8 cellular contexts compared by ENCODE assay signal in the genomic region with DNA sequence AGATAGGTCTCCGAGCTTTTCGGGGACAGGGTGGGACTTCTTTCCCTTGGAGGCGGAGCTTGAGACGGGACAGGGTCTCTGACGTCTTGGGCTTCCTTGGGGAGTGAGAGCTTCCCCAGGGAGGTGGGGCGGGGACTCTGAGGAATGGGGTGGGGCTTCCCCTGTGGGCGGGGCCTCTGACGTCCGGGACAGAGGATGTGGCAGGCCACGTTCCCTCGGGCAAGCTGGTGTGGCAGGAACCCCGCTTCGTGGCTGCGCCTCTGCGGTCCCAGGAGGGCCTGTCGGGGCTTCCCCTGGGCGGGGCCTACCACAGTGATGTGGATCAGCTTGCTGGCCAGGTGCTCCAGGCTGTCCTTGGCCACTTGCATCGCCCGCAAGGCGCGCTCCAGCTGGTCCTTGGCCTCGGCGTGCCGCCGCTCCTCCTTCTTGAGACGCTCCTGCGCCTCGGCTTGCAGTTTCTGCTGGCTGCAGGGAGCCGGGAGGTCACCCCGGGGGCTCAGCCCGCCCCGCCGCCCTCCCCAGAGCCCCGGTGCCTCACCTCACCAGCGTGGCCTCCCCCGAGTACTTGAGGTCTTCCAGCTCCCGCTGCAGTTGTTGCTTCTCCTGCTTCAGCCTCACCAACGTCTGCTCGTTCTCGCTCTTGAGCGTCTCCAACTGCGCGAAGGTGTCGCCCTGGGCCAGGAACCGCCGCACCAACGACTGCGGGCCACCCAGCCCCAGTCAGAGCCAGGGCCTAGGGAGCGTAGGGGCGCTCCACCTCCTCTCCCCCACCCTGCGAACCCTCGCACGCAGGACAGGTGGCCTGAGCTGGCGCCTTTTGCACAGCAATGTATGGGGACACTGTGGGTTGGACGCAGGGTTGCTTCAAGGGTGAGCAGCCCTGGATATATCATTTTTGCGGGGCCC. TPM values are rescaled to one million over a fixed set of nuclear protein-coding genes. Genes with fewer than 3 reads are reported as not detected.
DNase-seq lines count a peak whose midpoint lies in the region; ATAC-seq, FAIRE-seq and TF ChIP-seq lines count a peak whose summit lies in the region.

No MANE protein-coding gene starts in this region.

- H3K9me3 Mint-ChIP-seq in WTC11 = no peaks in the 10 kb centered on the region

- H3K4me1 Mint-ChIP-seq in WTC11 = peaks cover 15% of the 10 kb centered on the region

- no peaks in the 10 kb centered on the region for H3K36me3 Mint-ChIP-seq in WTC11

- peaks cover 29% of the 10 kb centered on the region for H3K27me3 Mint-ChIP-seq in WTC11 (ENCODE audit: low read depth)

- DNase-seq in GM12892 (ENCODE audit: insufficient read length) (peak; percentile 87), WTC11 (ENCODE audit: low spot score) (peak; percentile 99), left kidney (ENCODE audit: low read depth, low spot score) (peak; percentile 67), amniotic stem cell (lab: John Stamatoyannopoulos, UW) (no peak)
- peak; percentile 64 for DNase-seq in central memory CD4-positive, alpha-beta T cell
- peak; percentile 58 to 62 for DNase-seq in stimulated activated CD4-positive, alpha-beta T cell treated with anti-CD3 and anti-CD28 coated beads, Interleukin-4, amount 100 ng/mL, for 48 hours (ENCODE audit: low read depth in 2 of 2)

- H3K4me3 Mint-ChIP-seq in WTC11 = peak overlapping the region; percentile 87

- no peak for TF ChIP-seq CTCF in WTC11 (IDR thresholded peaks at IDR 0.05)

- ATAC-seq in HG03196 (IDR thresholded peaks at IDR 0.05; ENCODE audit: unreplicated experiment) (peak; percentile 63), WTC11 (peak; percentile 70), HG02870 (IDR thresholded peaks at IDR 0.05; ENCODE audit: unreplicated experiment) (no peak)

- CTCF ChIA-PET in WTC11 (lab: Charles Lee) = interaction anchor here (0.6 to 7.8 kb wide), 15 partner anchors 9 to 375 kb away, joined by 3 to 308 read pairs (median 8); a partner anchor contains a TSS

- peak; percentile 96 for FAIRE-seq in GM12892 (lab: Jason Lieb, UNC)

- H3K27ac Mint-ChIP-seq in WTC11 = peak overlapping the region; percentile 97

- TF ChIP-seq POLR2A in GM12892 (IDR thresholded peaks at IDR 0.05; ENCODE audit: low read depth, low read length) = no peak

- POLR2A ChIA-PET in WTC11 (lab: Charles Lee) = interaction anchor here (0.5 to 7.8 kb wide), 14 partner anchors 8 to 224 kb away, joined by 3 to 115 read pairs (median 4); a partner anchor contains a TSS

TF ChIP-seq in WTC11, 78 proteins besides CTCF, POLR2A, EP300 and RAD21:
- TF ChIP-seq, protein P1, sequence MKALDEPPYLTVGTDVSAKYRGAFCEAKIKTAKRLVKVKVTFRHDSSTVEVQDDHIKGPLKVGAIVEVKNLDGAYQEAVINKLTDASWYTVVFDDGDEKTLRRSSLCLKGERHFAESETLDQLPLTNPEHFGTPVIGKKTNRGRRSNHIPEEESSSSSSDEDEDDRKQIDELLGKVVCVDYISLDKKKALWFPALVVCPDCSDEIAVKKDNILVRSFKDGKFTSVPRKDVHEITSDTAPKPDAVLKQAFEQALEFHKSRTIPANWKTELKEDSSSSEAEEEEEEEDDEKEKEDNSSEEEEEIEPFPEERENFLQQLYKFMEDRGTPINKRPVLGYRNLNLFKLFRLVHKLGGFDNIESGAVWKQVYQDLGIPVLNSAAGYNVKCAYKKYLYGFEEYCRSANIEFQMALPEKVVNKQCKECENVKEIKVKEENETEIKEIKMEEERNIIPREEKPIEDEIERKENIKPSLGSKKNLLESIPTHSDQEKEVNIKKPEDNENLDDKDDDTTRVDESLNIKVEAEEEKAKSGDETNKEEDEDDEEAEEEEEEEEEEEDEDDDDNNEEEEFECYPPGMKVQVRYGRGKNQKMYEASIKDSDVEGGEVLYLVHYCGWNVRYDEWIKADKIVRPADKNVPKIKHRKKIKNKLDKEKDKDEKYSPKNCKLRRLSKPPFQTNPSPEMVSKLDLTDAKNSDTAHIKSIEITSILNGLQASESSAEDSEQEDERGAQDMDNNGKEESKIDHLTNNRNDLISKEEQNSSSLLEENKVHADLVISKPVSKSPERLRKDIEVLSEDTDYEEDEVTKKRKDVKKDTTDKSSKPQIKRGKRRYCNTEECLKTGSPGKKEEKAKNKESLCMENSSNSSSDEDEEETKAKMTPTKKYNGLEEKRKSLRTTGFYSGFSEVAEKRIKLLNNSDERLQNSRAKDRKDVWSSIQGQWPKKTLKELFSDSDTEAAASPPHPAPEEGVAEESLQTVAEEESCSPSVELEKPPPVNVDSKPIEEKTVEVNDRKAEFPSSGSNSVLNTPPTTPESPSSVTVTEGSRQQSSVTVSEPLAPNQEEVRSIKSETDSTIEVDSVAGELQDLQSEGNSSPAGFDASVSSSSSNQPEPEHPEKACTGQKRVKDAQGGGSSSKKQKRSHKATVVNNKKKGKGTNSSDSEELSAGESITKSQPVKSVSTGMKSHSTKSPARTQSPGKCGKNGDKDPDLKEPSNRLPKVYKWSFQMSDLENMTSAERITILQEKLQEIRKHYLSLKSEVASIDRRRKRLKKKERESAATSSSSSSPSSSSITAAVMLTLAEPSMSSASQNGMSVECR (CRISPR knock-in tag; IDR thresholded peaks at IDR 0.05; ENCODE audit: borderline replicate concordance) = 0 out of 2 replicates have a peak, but pooled peaks have one; percentile 50
- 0 out of 2 replicates have a peak, but pooled peaks have one; percentile 25 for TF ChIP-seq RELA (CRISPR knock-in tag; IDR thresholded peaks at IDR 0.05; ENCODE audit: borderline replicate concordance)
- TF ChIP-seq, protein P2, sequence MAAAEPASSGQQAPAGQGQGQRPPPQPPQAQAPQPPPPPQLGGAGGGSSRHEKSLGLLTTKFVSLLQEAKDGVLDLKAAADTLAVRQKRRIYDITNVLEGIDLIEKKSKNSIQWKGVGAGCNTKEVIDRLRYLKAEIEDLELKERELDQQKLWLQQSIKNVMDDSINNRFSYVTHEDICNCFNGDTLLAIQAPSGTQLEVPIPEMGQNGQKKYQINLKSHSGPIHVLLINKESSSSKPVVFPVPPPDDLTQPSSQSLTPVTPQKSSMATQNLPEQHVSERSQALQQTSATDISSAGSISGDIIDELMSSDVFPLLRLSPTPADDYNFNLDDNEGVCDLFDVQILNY (CRISPR knock-in tag; IDR thresholded peaks at IDR 0.05) = 0 out of 2 replicates have a peak, but pooled peaks have one; percentile 41
- 0 out of 2 replicates have a peak, but pooled peaks have one; percentile 17 for TF ChIP-seq FOXK1 (CRISPR knock-in tag; IDR thresholded peaks at IDR 0.05)
- TF ChIP-seq, protein P3, sequence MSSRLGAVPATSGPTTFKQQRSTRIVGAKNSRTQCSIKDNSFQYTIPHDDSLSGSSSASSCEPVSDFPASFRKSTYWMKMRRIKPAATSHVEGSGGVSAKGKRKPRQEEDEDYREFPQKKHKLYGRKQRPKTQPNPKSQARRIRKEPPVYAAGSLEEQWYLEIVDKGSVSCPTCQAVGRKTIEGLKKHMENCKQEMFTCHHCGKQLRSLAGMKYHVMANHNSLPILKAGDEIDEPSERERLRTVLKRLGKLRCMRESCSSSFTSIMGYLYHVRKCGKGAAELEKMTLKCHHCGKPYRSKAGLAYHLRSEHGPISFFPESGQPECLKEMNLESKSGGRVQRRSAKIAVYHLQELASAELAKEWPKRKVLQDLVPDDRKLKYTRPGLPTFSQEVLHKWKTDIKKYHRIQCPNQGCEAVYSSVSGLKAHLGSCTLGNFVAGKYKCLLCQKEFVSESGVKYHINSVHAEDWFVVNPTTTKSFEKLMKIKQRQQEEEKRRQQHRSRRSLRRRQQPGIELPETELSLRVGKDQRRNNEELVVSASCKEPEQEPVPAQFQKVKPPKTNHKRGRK (CRISPR knock-in tag; IDR thresholded peaks at IDR 0.05; ENCODE audit: borderline replicate concordance) = no peak
- TF ChIP-seq MXD4 (CRISPR knock-in tag; IDR thresholded peaks at IDR 0.05; ENCODE audit: borderline replicate concordance) = no peak
- no peak for TF ChIP-seq GTF2I (CRISPR knock-in tag; conservative IDR thresholded peaks at IDR 0.05)
- TF ChIP-seq, protein P4, sequence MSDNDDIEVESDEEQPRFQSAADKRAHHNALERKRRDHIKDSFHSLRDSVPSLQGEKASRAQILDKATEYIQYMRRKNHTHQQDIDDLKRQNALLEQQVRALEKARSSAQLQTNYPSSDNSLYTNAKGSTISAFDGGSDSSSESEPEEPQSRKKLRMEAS (CRISPR knock-in tag; IDR thresholded peaks at IDR 0.05) = peak; percentile 81; the same call in 1 of the 2 replicates
- TF ChIP-seq, protein P5, sequence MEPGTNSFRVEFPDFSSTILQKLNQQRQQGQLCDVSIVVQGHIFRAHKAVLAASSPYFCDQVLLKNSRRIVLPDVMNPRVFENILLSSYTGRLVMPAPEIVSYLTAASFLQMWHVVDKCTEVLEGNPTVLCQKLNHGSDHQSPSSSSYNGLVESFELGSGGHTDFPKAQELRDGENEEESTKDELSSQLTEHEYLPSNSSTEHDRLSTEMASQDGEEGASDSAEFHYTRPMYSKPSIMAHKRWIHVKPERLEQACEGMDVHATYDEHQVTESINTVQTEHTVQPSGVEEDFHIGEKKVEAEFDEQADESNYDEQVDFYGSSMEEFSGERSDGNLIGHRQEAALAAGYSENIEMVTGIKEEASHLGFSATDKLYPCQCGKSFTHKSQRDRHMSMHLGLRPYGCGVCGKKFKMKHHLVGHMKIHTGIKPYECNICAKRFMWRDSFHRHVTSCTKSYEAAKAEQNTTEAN (CRISPR knock-in tag; IDR thresholded peaks at IDR 0.05) = no peak
- TF ChIP-seq ZNF396 (CRISPR knock-in tag; IDR thresholded peaks at IDR 0.05; ENCODE audit: borderline replicate concordance) = no peak
- TF ChIP-seq TEAD4 (CRISPR knock-in tag; IDR thresholded peaks at IDR 0.05) = no peak
- TF ChIP-seq, protein P6, sequence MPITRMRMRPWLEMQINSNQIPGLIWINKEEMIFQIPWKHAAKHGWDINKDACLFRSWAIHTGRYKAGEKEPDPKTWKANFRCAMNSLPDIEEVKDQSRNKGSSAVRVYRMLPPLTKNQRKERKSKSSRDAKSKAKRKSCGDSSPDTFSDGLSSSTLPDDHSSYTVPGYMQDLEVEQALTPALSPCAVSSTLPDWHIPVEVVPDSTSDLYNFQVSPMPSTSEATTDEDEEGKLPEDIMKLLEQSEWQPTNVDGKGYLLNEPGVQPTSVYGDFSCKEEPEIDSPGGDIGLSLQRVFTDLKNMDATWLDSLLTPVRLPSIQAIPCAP (CRISPR knock-in tag; IDR thresholded peaks at IDR 0.05) = 0 out of 2 replicates have a peak, but pooled peaks have one; percentile 4
- TF ChIP-seq ETV6 (CRISPR knock-in tag; IDR thresholded peaks at IDR 0.05) = 0 out of 2 replicates have a peak, but pooled peaks have one; percentile 53

RNA-seq across cellular contexts. Expression of a gene that starts 3.3 kb away (rescaled TPM):
- polyA plus RNA-seq in GM12892 (2012; ENCODE audit: missing spikeins) = 0.34 TPM
- total RNA-seq in WTC11 (2021) = 69.0 to 88.3 TPM (median 86.0 TPM) in 3 replicates

RNA-seq across cellular contexts. Expression of a gene that starts 12.5 kb away (rescaled TPM):
- polyA plus RNA-seq in GM12892 (2012; ENCODE audit: missing spikeins) = 0.74 TPM
- total RNA-seq in WTC11 (2021) = 4.1 to 5.8 TPM (median 4.8 TPM) in 3 replicates

RNA-seq across cellular contexts. Expression of a gene that starts 13.0 kb away (rescaled TPM):
- 113 TPM for polyA plus RNA-seq in GM12892 (2012; ENCODE audit: missing spikeins)
- 396 to 405 TPM (median 402 TPM) in 3 replicates for total RNA-seq in WTC11 (2021)

RNA-seq across cellular contexts. Expression of a gene that starts 38.3 kb away (rescaled TPM):
- polyA plus RNA-seq in GM12892 (2012; ENCODE audit: missing spikeins) = 3.6 TPM
- total RNA-seq in WTC11 (2021) = 16.8 to 20.9 TPM (median 20.4 TPM) in 3 replicates

RNA-seq across cellular contexts. Expression of a gene that starts 48.0 kb away (rescaled TPM):
- polyA plus RNA-seq in GM12892 (2012; ENCODE audit: missing spikeins) = 1.1 TPM
- 2.4 to 3.9 TPM (median 3.0 TPM) in 3 replicates for total RNA-seq in WTC11 (2021)
